In the genomic region with DNA sequence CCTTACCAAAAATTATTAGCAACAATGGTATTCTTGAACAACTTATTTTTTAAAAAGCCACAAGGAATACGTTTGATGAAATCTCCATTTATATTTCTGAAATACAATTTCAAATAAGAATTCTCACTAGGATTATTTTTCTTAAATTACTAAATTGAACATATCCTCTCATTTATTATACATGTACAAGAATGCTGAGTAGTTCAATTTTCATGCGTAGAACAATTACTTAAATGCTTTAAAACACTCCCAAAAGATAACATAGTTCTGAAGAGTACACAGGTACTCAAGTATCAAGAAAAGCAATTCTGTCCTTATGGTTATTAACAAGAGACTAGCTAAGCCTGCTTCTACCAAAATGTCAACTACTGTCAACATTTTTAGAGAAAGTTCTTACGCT, we compare ENCODE assay signal across 2 cellular contexts.
TF ChIP-seq lines count a peak whose summit lies in the region.

No MANE protein-coding gene starts in this region.

TF ChIP-seq in HepG2, 621 proteins besides CTCF, POLR2A, EP300 and RAD21:
- no peak for TF ChIP-seq ZNF850 (CRISPR knock-in tag; conservative IDR thresholded peaks at IDR 0.05)
- TF ChIP-seq MAFK (conservative IDR thresholded peaks at IDR 0.05 in 1 of 2, IDR thresholded peaks at IDR 0.05 in 1 of 2; ENCODE audit: low read length in 2 of 2), result peak; percentile 64 to 69
- 0 out of 2 replicates have a peak, but pooled peaks have one; percentile 31 for TF ChIP-seq MAFF (IDR thresholded peaks at IDR 0.05; ENCODE audit: low read depth, low read length)
- TF ChIP-seq KDM2A (CRISPR knock-in tag; IDR thresholded peaks at IDR 0.05; ENCODE audit: borderline replicate concordance, low read depth), result no peak
- TF ChIP-seq, protein P1, sequence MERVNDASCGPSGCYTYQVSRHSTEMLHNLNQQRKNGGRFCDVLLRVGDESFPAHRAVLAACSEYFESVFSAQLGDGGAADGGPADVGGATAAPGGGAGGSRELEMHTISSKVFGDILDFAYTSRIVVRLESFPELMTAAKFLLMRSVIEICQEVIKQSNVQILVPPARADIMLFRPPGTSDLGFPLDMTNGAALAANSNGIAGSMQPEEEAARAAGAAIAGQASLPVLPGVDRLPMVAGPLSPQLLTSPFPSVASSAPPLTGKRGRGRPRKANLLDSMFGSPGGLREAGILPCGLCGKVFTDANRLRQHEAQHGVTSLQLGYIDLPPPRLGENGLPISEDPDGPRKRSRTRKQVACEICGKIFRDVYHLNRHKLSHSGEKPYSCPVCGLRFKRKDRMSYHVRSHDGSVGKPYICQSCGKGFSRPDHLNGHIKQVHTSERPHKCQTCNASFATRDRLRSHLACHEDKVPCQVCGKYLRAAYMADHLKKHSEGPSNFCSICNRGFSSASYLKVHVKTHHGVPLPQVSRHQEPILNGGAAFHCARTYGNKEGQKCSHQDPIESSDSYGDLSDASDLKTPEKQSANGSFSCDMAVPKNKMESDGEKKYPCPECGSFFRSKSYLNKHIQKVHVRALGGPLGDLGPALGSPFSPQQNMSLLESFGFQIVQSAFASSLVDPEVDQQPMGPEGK (CRISPR knock-in tag; IDR thresholded peaks at IDR 0.05), result no peak
- TF ChIP-seq FOXA3 (CRISPR knock-in tag; IDR thresholded peaks at IDR 0.05), result no peak
- no peak for TF ChIP-seq PRPF4 (IDR thresholded peaks at IDR 0.05; ENCODE audit: low read depth, low read length, poor library complexity, severe bottlenecking)
- no peak for TF ChIP-seq REXO4 (CRISPR knock-in tag; IDR thresholded peaks at IDR 0.05; ENCODE audit: borderline replicate concordance)

TF ChIP-seq in K562, 482 proteins besides CTCF, POLR2A, EP300 and RAD21:
- 0 out of 2 replicates have a peak, but pooled peaks have one; percentile 17 for TF ChIP-seq MAFG (tag; conservative IDR thresholded peaks at IDR 0.05)
- no peak for TF ChIP-seq GABPB2 (CRISPR knock-in tag; conservative IDR thresholded peaks at IDR 0.05)
- no peak for TF ChIP-seq ETV1 (tag; conservative IDR thresholded peaks at IDR 0.05; ENCODE audit: low read depth)
- TF ChIP-seq ZNF263 (CRISPR knock-in tag; IDR thresholded peaks at IDR 0.05; ENCODE audit: borderline replicate concordance), result no peak
- no peak for TF ChIP-seq SAFB2 (IDR thresholded peaks at IDR 0.05; ENCODE audit: borderline replicate concordance, low read depth, low read length, severe bottlenecking)
- TF ChIP-seq ZNF316 (IDR thresholded peaks at IDR 0.05), result peak; percentile 59
- TF ChIP-seq NFRKB (IDR thresholded peaks at IDR 0.05; ENCODE audit: low read depth), result no peak
- TF ChIP-seq, protein P2, sequence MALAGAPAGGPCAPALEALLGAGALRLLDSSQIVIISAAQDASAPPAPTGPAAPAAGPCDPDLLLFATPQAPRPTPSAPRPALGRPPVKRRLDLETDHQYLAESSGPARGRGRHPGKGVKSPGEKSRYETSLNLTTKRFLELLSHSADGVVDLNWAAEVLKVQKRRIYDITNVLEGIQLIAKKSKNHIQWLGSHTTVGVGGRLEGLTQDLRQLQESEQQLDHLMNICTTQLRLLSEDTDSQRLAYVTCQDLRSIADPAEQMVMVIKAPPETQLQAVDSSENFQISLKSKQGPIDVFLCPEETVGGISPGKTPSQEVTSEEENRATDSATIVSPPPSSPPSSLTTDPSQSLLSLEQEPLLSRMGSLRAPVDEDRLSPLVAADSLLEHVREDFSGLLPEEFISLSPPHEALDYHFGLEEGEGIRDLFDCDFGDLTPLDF (CRISPR knock-in tag; IDR thresholded peaks at IDR 0.05), result no peak
- no peak for TF ChIP-seq ZNF507 (tag; conservative IDR thresholded peaks at IDR 0.05)
- TF ChIP-seq, protein P3, sequence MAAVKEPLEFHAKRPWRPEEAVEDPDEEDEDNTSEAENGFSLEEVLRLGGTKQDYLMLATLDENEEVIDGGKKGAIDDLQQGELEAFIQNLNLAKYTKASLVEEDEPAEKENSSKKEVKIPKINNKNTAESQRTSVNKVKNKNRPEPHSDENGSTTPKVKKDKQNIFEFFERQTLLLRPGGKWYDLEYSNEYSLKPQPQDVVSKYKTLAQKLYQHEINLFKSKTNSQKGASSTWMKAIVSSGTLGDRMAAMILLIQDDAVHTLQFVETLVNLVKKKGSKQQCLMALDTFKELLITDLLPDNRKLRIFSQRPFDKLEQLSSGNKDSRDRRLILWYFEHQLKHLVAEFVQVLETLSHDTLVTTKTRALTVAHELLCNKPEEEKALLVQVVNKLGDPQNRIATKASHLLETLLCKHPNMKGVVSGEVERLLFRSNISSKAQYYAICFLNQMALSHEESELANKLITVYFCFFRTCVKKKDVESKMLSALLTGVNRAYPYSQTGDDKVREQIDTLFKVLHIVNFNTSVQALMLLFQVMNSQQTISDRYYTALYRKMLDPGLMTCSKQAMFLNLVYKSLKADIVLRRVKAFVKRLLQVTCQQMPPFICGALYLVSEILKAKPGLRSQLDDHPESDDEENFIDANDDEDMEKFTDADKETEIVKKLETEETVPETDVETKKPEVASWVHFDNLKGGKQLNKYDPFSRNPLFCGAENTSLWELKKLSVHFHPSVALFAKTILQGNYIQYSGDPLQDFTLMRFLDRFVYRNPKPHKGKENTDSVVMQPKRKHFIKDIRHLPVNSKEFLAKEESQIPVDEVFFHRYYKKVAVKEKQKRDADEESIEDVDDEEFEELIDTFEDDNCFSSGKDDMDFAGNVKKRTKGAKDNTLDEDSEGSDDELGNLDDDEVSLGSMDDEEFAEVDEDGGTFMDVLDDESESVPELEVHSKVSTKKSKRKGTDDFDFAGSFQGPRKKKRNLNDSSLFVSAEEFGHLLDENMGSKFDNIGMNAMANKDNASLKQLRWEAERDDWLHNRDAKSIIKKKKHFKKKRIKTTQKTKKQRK (IDR thresholded peaks at IDR 0.05; ENCODE audit: borderline replicate concordance, low read depth, low read length), result no peak
- no peak for TF ChIP-seq ZNF75A (CRISPR knock-in tag; IDR thresholded peaks at IDR 0.05)
- TF ChIP-seq, protein P4, sequence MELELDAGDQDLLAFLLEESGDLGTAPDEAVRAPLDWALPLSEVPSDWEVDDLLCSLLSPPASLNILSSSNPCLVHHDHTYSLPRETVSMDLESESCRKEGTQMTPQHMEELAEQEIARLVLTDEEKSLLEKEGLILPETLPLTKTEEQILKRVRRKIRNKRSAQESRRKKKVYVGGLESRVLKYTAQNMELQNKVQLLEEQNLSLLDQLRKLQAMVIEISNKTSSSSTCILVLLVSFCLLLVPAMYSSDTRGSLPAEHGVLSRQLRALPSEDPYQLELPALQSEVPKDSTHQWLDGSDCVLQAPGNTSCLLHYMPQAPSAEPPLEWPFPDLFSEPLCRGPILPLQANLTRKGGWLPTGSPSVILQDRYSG (tag; conservative IDR thresholded peaks at IDR 0.05; ENCODE audit: low read depth), result no peak
- TF ChIP-seq, protein P5, sequence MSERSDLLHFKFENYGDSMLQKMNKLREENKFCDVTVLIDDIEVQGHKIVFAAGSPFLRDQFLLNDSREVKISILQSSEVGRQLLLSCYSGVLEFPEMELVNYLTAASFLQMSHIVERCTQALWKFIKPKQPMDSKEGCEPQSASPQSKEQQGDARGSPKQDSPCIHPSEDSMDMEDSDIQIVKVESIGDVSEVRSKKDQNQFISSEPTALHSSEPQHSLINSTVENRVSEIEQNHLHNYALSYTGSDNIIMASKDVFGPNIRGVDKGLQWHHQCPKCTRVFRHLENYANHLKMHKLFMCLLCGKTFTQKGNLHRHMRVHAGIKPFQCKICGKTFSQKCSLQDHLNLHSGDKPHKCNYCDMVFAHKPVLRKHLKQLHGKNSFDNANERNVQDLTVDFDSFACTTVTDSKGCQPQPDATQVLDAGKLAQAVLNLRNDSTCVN (CRISPR knock-in tag; IDR thresholded peaks at IDR 0.05), result no peak
- TF ChIP-seq, protein P6, sequence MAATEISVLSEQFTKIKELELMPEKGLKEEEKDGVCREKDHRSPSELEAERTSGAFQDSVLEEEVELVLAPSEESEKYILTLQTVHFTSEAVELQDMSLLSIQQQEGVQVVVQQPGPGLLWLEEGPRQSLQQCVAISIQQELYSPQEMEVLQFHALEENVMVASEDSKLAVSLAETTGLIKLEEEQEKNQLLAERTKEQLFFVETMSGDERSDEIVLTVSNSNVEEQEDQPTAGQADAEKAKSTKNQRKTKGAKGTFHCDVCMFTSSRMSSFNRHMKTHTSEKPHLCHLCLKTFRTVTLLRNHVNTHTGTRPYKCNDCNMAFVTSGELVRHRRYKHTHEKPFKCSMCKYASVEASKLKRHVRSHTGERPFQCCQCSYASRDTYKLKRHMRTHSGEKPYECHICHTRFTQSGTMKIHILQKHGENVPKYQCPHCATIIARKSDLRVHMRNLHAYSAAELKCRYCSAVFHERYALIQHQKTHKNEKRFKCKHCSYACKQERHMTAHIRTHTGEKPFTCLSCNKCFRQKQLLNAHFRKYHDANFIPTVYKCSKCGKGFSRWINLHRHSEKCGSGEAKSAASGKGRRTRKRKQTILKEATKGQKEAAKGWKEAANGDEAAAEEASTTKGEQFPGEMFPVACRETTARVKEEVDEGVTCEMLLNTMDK (IDR thresholded peaks at IDR 0.05; ENCODE audit: borderline replicate concordance, insufficient read depth, low read depth, low read length, poor library complexity, severe bottlenecking), result no peak
- TF ChIP-seq ZNF408 (CRISPR knock-in tag; IDR thresholded peaks at IDR 0.05; ENCODE audit: low read depth), result no peak
- TF ChIP-seq HMG20A (CRISPR knock-in tag; conservative IDR thresholded peaks at IDR 0.05), result no peak
- no peak for TF ChIP-seq RBM15 (IDR thresholded peaks at IDR 0.05; ENCODE audit: insufficient read depth, low read length)
